Comparison of ENCODE assay signal across 8 cellular contexts in the genomic region with DNA sequence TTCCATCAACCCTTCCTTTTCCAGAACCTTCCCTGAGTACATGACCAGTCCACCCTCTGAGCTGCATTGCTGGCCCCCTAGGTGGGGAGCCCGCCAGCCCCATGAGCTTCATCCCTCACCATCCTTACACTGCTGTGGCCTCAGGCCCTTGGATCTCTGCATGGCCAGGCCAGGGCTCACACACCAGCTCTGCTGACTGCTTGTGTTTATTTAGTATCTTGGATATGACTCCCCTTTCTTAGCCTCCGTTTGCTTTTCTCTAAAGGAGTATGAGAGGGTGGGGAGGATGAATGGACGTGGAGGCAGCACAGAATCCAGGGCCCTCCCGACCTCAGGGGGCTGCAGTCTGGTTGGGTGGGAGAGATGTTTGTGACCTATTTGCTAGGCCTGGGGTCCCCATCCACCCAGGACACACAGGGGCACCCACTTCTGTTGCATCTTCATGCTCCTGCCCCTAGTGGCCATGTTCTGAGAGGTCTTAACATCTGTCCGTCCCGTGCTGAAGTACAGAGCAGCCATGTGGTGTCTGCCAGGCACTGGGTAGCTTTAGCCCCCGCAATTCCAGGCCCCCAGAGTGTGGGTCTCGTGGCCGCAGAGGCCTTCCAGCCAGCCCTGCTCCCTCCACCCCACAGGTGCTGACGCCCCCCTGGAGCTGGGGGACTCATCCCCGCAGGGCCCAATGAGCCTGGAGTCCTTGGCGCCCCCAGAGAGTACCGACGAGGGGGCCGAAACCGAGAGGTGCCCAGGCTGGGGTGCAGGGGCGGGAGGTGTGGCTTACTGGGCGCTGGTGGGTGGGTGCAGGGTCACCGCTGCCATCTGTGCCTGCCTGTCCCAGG. TPM values are rescaled to one million over a fixed set of nuclear protein-coding genes. Genes with fewer than 3 reads are reported as not detected.
DNase-seq lines count a peak whose midpoint lies in the region; ATAC-seq and TF ChIP-seq lines count a peak whose summit lies in the region.
"Had no signal": no experiment of that assay in that cellular context is flagged by ENCODE, and none has a peak within 500 bp of the region (broad histone marks: within the 10 kb centered on the region; RNA-seq: fewer than 3 reads in every experiment).

No MANE protein-coding gene starts in this region.

- H2BK5ac ChIP-seq in IMR-90 (ENCODE audit: low read depth, low read length, poor library complexity, severe bottlenecking), result no peak overlapping the region

- no peaks in the 10 kb centered on the region for H3K9me1 ChIP-seq in IMR-90 (ENCODE audit: insufficient read depth, low read length)

- no peak overlapping the region for H3K23ac ChIP-seq in IMR-90 (ENCODE audit: low read depth, low read length)

- peaks cover 10% of the 10 kb centered on the region for H4K20me1 ChIP-seq in IMR-90 (ENCODE audit: insufficient read depth, low read length)

- no peak for DNase-seq in AG09309 (ENCODE audit: low read depth)
- no peak for DNase-seq in IMR-90
- peak; percentile 28 for DNase-seq in cerebellar cortex (ENCODE audit: low spot score)
- no peak for DNase-seq in cerebellum (ENCODE audit: low spot score)
- DNase-seq in iPS-NIHi7 (ENCODE audit: extremely low spot score), result no peak
- DNase-seq in NCI-H1930 (lab: John Stamatoyannopoulos, UW), result no peak
- DNase-seq: adrenal gland, NCI-H510A treated with DMSO at 0.1 percent for 48 hours had no signal

- H2AK5ac ChIP-seq in IMR-90 (ENCODE audit: low read depth, low read length), result no peak overlapping the region

- H3K4me2 ChIP-seq in IMR-90 (ENCODE audit: low read depth, low read length), result no peak overlapping the region

- no peak for TF ChIP-seq RAD21 in IMR-90 (IDR thresholded peaks at IDR 0.05; ENCODE audit: low read length)

- no peaks in the 10 kb centered on the region for H3K4me1 ChIP-seq in IMR-90 (ENCODE audit: control insufficient read depth, insufficient read depth, low read length)
- H3K4me1 ChIP-seq: adrenal gland had no signal

- no peak overlapping the region for H4K91ac ChIP-seq in IMR-90 (ENCODE audit: insufficient read depth, low read depth, low read length)

- H3K9me3 ChIP-seq in IMR-90 (ENCODE audit: control insufficient read depth, insufficient read depth, low read length), result no peaks in the 10 kb centered on the region
- H3K9me3 ChIP-seq: adrenal gland had no signal

- intact Hi-C loops in IMR-90 (cut with micrococcal nuclease), result no loop called here

- no peak overlapping the region for H4K8ac ChIP-seq in IMR-90 (ENCODE audit: low read depth in 2 of 2, low read length in 2 of 2)

- dilution Hi-C loops in IMR-90 (cut with HindIII; ENCODE audit: low sequenced_read_pairs, unreplicated experiment), result no loop called here

- no peak overlapping the region for H3K9ac ChIP-seq in IMR-90 (ENCODE audit: low read depth, low read length)

- H2AK9ac ChIP-seq in IMR-90 (replicated peaks; ENCODE audit: low read depth, low read length, poor library complexity), result no peak overlapping the region

- TF ChIP-seq CTCF in AG09309 (IDR thresholded peaks at IDR 0.05; ENCODE audit: control insufficient read depth, insufficient read depth, low read depth, low read length, missing control alignments) (peak; percentile 19), IMR-90 (conservative IDR thresholded peaks at IDR 0.05; ENCODE audit: low read depth, low read length) (0 out of 2 replicates have a peak, but pooled peaks have one; percentile 7)

- in situ Hi-C loops in IMR-90 (cut with MboI; ENCODE audit: low sequenced_read_pairs), result no loop called here

- H3K14ac ChIP-seq in IMR-90 (replicated peaks; ENCODE audit: low read depth, low read length), result no peak overlapping the region

- no peak for TF ChIP-seq POLR2A in IMR-90 (IDR thresholded peaks at IDR 0.05; ENCODE audit: low read depth, low read length)

- no peak overlapping the region for H2BK20ac ChIP-seq in IMR-90 (ENCODE audit: low read depth, low read length)

- H2BK120ac ChIP-seq in IMR-90 (ENCODE audit: low read depth, low read length), result no peak overlapping the region

- H3K4ac ChIP-seq in IMR-90 (ENCODE audit: low read depth, low read length), result no peak overlapping the region

- H2BK15ac ChIP-seq in IMR-90 (ENCODE audit: low read depth, low read length), result no peak overlapping the region

- 83% methylated on average over 1 of the region's 19 CpGs; no CpG with 5 or more reads in 1 of the 2 experiments for WGBS in IMR-90 (ENCODE audit: extremely low coverage in 2 of 2, insufficient read length in 1 of 2), 2 experiments

- H3K79me1 ChIP-seq in IMR-90 (ENCODE audit: low read depth in 1 of 2, low read length in 2 of 2), result peaks cover 5 to 11% of the 10 kb centered on the region in 2 experiments

- POLR2A ChIA-PET in IMR-90 (lab: Charles Lee; ENCODE audit: unreplicated experiment), result no interaction called here

- H3K36me3 ChIP-seq in IMR-90 (ENCODE audit: control insufficient read depth, insufficient read depth, low read length), result peaks cover 58% of the 10 kb centered on the region

- CTCF ChIA-PET in IMR-90 (lab: Yijun Ruan, JAX), result no interaction called here

- H2AFZ ChIP-seq in IMR-90 (replicated peaks; ENCODE audit: low read length, poor library complexity), result no peak overlapping the region

- no peak overlapping the region for H3K27ac ChIP-seq in IMR-90 (ENCODE audit: insufficient read depth, low read length)
- H3K27ac ChIP-seq: adrenal gland had no signal

- no TSS peak for BruUV-seq in IMR-90 (replicated peaks; lab: Mats Ljungman, UMichigan)

- no peak overlapping the region for H4K5ac ChIP-seq in IMR-90 (ENCODE audit: low read depth, low read length)

- H3K18ac ChIP-seq in IMR-90 (ENCODE audit: low read depth, low read length), result no peak overlapping the region

- H3K4me3 ChIP-seq in AG09309 (ENCODE audit: control insufficient read depth, low read depth, low read length), result no peak overlapping the region
- H3K4me3 ChIP-seq in IMR-90 (ENCODE audit: insufficient read depth, low read depth, low read length), result no peak overlapping the region
- H3K4me3 ChIP-seq: adrenal gland had no signal

- ATAC-seq in IMR-90 (ENCODE audit: low read depth), result peak; percentile 41; the same call in 1 of the 2 replicates

- no peaks in the 10 kb centered on the region for H3K27me3 ChIP-seq in IMR-90 (ENCODE audit: control insufficient read depth, insufficient read depth, low read length)
- H3K27me3 ChIP-seq: adrenal gland had no signal

- H3K56ac ChIP-seq in IMR-90 (ENCODE audit: extremely low read depth, insufficient read depth, low read length), result no peak overlapping the region

TF ChIP-seq in IMR-90, 13 proteins besides CTCF, POLR2A, EP300 and RAD21:
- no peak for TF ChIP-seq CEBPB (IDR thresholded peaks at IDR 0.05; ENCODE audit: low read depth, low read length)
- no peak for TF ChIP-seq CHD1 (IDR thresholded peaks at IDR 0.05; ENCODE audit: low read depth, low read length)
- TF ChIP-seq MAZ (IDR thresholded peaks at IDR 0.05; ENCODE audit: borderline replicate concordance, low read depth, low read length), result no peak
- no peak for TF ChIP-seq MXI1 (IDR thresholded peaks at IDR 0.05; ENCODE audit: borderline replicate concordance, low read depth, low read length)
- TF ChIP-seq BHLHE40 (IDR thresholded peaks at IDR 0.05; ENCODE audit: low read depth, low read length), result no peak
- TF ChIP-seq MAFK (IDR thresholded peaks at IDR 0.05; ENCODE audit: low read depth, low read length), result no peak
- TF ChIP-seq SMC3 (IDR thresholded peaks at IDR 0.05; ENCODE audit: low read depth, low read length), result no peak
- no peak for TF ChIP-seq RFX5 (IDR thresholded peaks at IDR 0.05; ENCODE audit: low read depth, low read length)
- TF ChIP-seq USF2 (IDR thresholded peaks at IDR 0.05; ENCODE audit: low read depth, low read length), result no peak
- TF ChIP-seq RCOR1 (IDR thresholded peaks at IDR 0.05; ENCODE audit: insufficient replicate concordance, low read length), result no peak
- no peak for TF ChIP-seq NFE2L2 (IDR thresholded peaks at IDR 0.05; ENCODE audit: low read depth, low read length)

RNA-seq across cellular contexts. Expression of gene ARHGEF1, which starts 13.0 kb away (rescaled TPM):
- total RNA-seq in IMR-90 (2012; rRNA removed), result 11.5 and 12.5 TPM in 2 replicates
- 47.1 and 51.2 TPM in 2 replicates for polyA plus RNA-seq in IMR-90 (2012; rRNA removed)
- 42.5 and 58.8 TPM in 2 replicates for polyA plus RNA-seq in IMR-90 (2012; cell fraction: cytosol; rRNA removed)
- 228 and 380 TPM in 2 replicates for polyA plus RNA-seq in IMR-90 (2012; cell fraction: nucleus; rRNA removed; ENCODE audit: low replicate concordance)
- total RNA-seq in cerebellum, result 11.2 TPM

RNA-seq across cellular contexts. Expression of gene CD79A, which starts 18.9 kb away (rescaled TPM):
- total RNA-seq in IMR-90 (2012; rRNA removed) (not detected in 2 replicates), cerebellum (not detected)
- 0.19 and 0.24 TPM in 2 replicates for polyA plus RNA-seq in IMR-90 (2012; rRNA removed)
- polyA plus RNA-seq in IMR-90 (2012; cell fraction: cytosol; rRNA removed), result 0.10 and 0.37 TPM in 2 replicates
- polyA plus RNA-seq in IMR-90 (2012; cell fraction: nucleus; rRNA removed; ENCODE audit: low replicate concordance), result 0.06 and 0.25 TPM in 2 replicates

RNA-seq across cellular contexts. Expression of gene ERFL, which starts 32.3 kb away (rescaled TPM):
- total RNA-seq in IMR-90 (2012; rRNA removed), result not detected in 2 replicates
- polyA plus RNA-seq in IMR-90 (2012; rRNA removed), result 0.09 TPM in 1 of 2 replicates, not detected in the other
- 0.02 and 0.08 TPM in 2 replicates for polyA plus RNA-seq in IMR-90 (2012; cell fraction: cytosol; rRNA removed)
- polyA plus RNA-seq in IMR-90 (2012; cell fraction: nucleus; rRNA removed; ENCODE audit: low replicate concordance), result 0.26 and 0.53 TPM in 2 replicates
- total RNA-seq in cerebellum, result not detected
- total RNA-seq: adrenal gland had no signal

RNA-seq across cellular contexts. Expression of gene RPS19, which starts 35.9 kb away (rescaled TPM):
- total RNA-seq in IMR-90 (2012; rRNA removed) (230 and 299 TPM in 2 replicates), cerebellum (229 TPM)
- polyA plus RNA-seq in IMR-90 (2012; rRNA removed), result 1,882 and 3,988 TPM in 2 replicates
- 1,236 and 2,903 TPM in 2 replicates for polyA plus RNA-seq in IMR-90 (2012; cell fraction: cytosol; rRNA removed)
- polyA plus RNA-seq in IMR-90 (2012; cell fraction: nucleus; rRNA removed; ENCODE audit: low replicate concordance), result 465 and 1,276 TPM in 2 replicates

RNA-seq across cellular contexts. Expression of gene DMRTC2, which starts 51.1 kb away (rescaled TPM):
- not detected in 2 replicates for total RNA-seq in IMR-90 (2012; rRNA removed)
- not detected in 2 replicates for polyA plus RNA-seq in IMR-90 (2012; rRNA removed)
- not detected in 2 replicates for polyA plus RNA-seq in IMR-90 (2012; cell fraction: cytosol; rRNA removed)
- not detected in 2 replicates for polyA plus RNA-seq in IMR-90 (2012; cell fraction: nucleus; rRNA removed; ENCODE audit: low replicate concordance)
- not detected for total RNA-seq in cerebellum
- total RNA-seq: adrenal gland had no signal
- polyA plus RNA-seq: adrenal gland had no signal
